ENCODE assay signal across 8 cellular contexts in the genomic region with DNA sequence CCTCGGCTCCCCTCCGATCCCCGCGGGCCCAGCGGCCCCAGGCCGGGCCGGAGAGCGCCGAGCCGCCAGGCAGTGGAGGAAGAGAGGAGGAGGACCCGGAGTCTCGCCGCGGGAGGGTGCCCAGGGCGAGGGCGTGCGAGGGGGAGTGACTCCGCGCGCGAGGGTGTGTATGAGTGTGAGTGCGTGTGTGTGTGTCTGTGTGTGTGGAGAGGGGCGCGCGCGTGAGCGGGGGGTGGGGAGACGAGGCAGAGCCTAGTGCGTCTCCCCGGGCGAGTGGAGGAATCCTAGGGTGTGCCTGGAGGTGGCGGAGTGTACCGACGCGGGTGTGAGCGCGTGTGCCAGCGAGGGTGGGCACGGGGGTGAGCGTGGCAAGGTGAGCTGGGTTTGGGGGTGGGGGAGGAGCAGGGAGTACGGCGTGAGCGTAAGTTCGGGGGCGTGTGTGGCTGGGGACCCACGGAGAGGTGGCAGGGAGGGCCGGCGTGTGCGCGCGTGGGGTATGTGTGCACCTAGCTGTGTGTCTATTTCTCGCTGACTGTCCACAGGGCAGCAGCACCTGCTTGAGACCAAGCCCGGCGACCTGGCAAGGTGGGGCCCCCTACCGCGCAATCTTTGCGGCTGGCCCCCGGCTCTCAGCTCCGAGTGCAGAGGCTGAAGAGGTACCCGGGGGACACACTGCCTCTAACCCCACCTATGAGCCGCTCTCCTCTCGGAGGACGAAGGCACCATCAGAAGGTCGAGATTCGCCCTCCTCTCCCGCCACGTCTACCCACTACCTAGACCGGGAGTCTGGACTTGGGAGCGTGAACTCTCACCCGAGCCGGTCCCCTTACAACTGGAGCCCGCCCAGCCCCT. TPM values are rescaled to one million over a fixed set of nuclear protein-coding genes. Genes with fewer than 3 reads are reported as not detected.
DNase-seq lines count a peak whose midpoint lies in the region; ATAC-seq and TF ChIP-seq lines count a peak whose summit lies in the region.

No MANE protein-coding gene starts in this region.

- H3K4me1 ChIP-seq in ACC112 (ENCODE audit: control insufficient read depth, insufficient read depth, low read length, unreplicated experiment), result peaks cover 5% of the 10 kb centered on the region
- peaks cover 17 to 23% of the 10 kb centered on the region in 2 donors for H3K4me1 ChIP-seq in adrenal gland (replicated peaks in 1 of 2)
- H3K4me1 ChIP-seq in skeletal muscle satellite cell (ENCODE audit: control insufficient read depth, insufficient read depth, low read length), result peaks cover 2% of the 10 kb centered on the region

- H3K27ac ChIP-seq in ACC112 (ENCODE audit: low read depth, low read length) (no peak overlapping the region), adrenal gland (peak overlapping the region in 1 of 5 donors; percentile 62)

- H3K27me3 ChIP-seq in ACC112 (ENCODE audit: insufficient read depth, low read length) (peaks cover 76% of the 10 kb centered on the region), adrenal gland (peaks cover 4% of the 10 kb centered on the region), skeletal muscle satellite cell (ENCODE audit: control insufficient read depth, insufficient read depth, low read length) (peaks cover 86% of the 10 kb centered on the region)

- H3K9ac ChIP-seq in skeletal muscle satellite cell (ENCODE audit: low read depth, low read length), result no peak overlapping the region

- no peaks in the 10 kb centered on the region for H3K36me3 ChIP-seq in ACC112 (ENCODE audit: insufficient read depth, low read length)
- H3K36me3 ChIP-seq in adrenal gland (replicated peaks in 1 of 2), result no peaks in the 10 kb centered on the region
- no peaks in the 10 kb centered on the region for H3K36me3 ChIP-seq in skeletal muscle satellite cell (ENCODE audit: insufficient read depth, low read length)

- no peaks in the 10 kb centered on the region for H3K79me2 ChIP-seq in ACC112 (ENCODE audit: control insufficient read depth, insufficient read depth, low read length, unreplicated experiment)

- TF ChIP-seq CTCF in HFF-Myc (IDR thresholded peaks at IDR 0.05; ENCODE audit: low read depth, low read length, missing control alignments), result no peak
- no peak for TF ChIP-seq CTCF in adrenal gland (IDR thresholded peaks at IDR 0.05)

- H3K4me3 ChIP-seq in ACC112 (ENCODE audit: low read depth, low read length), result peak overlapping the region; percentile 66
- H3K4me3 ChIP-seq in HFF-Myc (replicated peaks; ENCODE audit: low read depth, low read length), result peak overlapping the region; percentile 19; the same call in 1 of the 2 replicates
- H3K4me3 ChIP-seq in adrenal gland, result peak overlapping the region in 2 of 4 donors; percentile 16 to 72
- peak overlapping the region; percentile 55 for H3K4me3 ChIP-seq in iPS-18c (ENCODE audit: insufficient read depth, low read depth, low read length)
- H3K4me3 ChIP-seq in skeletal muscle satellite cell (ENCODE audit: low read length), result peak overlapping the region; percentile 62

- no peak for DNase-seq in HFF-Myc (ENCODE audit: extremely low read depth, low read depth)
- DNase-seq in adrenal gland, result peak in 4 of 7 donors; percentile 20 to 42 (median 34)
- no peak for DNase-seq in inferior parietal cortex (ENCODE audit: extremely low spot score)
- DNase-seq in NCI-H1436 (lab: John Stamatoyannopoulos, UW), result no peak

- no peak for TF ChIP-seq POLR2A in adrenal gland (IDR thresholded peaks at IDR 0.05)

- intact Hi-C loops in adrenal gland (cut with DNase I), result no loop called here

- peak overlapping the region; percentile 81 for H3K4me2 ChIP-seq in skeletal muscle satellite cell (ENCODE audit: low read length)

- 0 to 2% (median 1%) methylated on average over 15 to 72 of the region's 72 CpGs for WGBS in adrenal gland, 4 donors

- ATAC-seq in GM21619 (IDR thresholded peaks at IDR 0.05; ENCODE audit: unreplicated experiment), result no peak

- peak overlapping the region; percentile 50 for H2AFZ ChIP-seq in ACC112 (ENCODE audit: low read length, unreplicated experiment)

- no peaks in the 10 kb centered on the region for H3K9me3 ChIP-seq in adrenal gland (replicated peaks in 1 of 3)
- peaks cover 2% of the 10 kb centered on the region for H3K9me3 ChIP-seq in iPS-18c (ENCODE audit: control insufficient read depth, insufficient read depth, low read length)
- H3K9me3 ChIP-seq in skeletal muscle satellite cell (replicated peaks; ENCODE audit: low read length), result no peaks in the 10 kb centered on the region

RNA-seq across cellular contexts. Expression of gene KCND3, which starts 0.8 kb away (rescaled TPM):
- 1 to 10 TPM; 2.5 to 6.7 (median 3.8) TPM for total RNA-seq in adrenal gland
- polyA plus RNA-seq in adrenal gland, result 1 to 10 TPM; 1.2 to 5.6 (median 1.4) TPM
- total RNA-seq in skeletal muscle satellite cell (2012; rRNA removed), result under 0.01 TPM in 1 of 2 replicates, not detected in the other

Comparison
In these comparisons a context has a peak if more than half of its experiments do, and no peak if none do; other contexts are left out.
1. DNase-seq: peak in adrenal gland (4 of 7); none in HFF-Myc (single experiment), inferior parietal cortex (single experiment) and NCI-H1436 (single experiment).